8 cellular contexts compared by ENCODE assay signal in genomic region chr11:27233654-27234042, GRCh38.
DNase-seq lines count a peak whose midpoint lies in the region; ATAC-seq lines count a peak whose summit lies in the region.

No MANE protein-coding gene starts in this region.

- H3K9ac ChIP-seq in SK-N-MC (ENCODE audit: insufficient read length): no peak overlapping the region

- DNase-seq in SK-N-MC (ENCODE audit: low read depth, low spot score) (no peak), skeletal muscle cell (ENCODE audit: low read depth) (no peak), Kasumi-1 (lab: John Stamatoyannopoulos, UW) (no peak), NCI-H146 treated with DMSO at 0.1 percent for 48 hours (lab: John Stamatoyannopoulos, UW; ENCODE audit: unreplicated experiment) (no peak)
- DNase-seq in activated naive CD8-positive, alpha-beta T cell treated with anti-CD3 and anti-CD28 coated beads, Interleukin-2, amount 50 U/mL, for 24 hours: no peak
- no peak for DNase-seq in stimulated activated naive CD4-positive, alpha-beta T cell (lab: John Stamatoyannopoulos, UW)

- no peak overlapping the region for H3K4me3 Mint-ChIP-seq in activated naive CD8-positive, alpha-beta T cell treated with anti-CD3 and anti-CD28 coated beads, Interleukin-2, amount 50 U/mL, for 24 hours

- H3K27me3 Mint-ChIP-seq in activated naive CD8-positive, alpha-beta T cell treated with anti-CD3 and anti-CD28 coated beads, Interleukin-2, amount 50 U/mL, for 24 hours: peaks cover 2% of the 10 kb centered on the region

- H3K4me3 ChIP-seq in SK-N-MC (no peak overlapping the region), skeletal muscle cell (ENCODE audit: low read depth, low read length) (peak overlapping the region; percentile 12)

- H3K9me3 Mint-ChIP-seq in activated naive CD8-positive, alpha-beta T cell treated with anti-CD3 and anti-CD28 coated beads, Interleukin-2, amount 50 U/mL, for 24 hours: no peaks in the 10 kb centered on the region

- no peaks in the 10 kb centered on the region for H3K36me3 ChIP-seq in SK-N-MC (ENCODE audit: insufficient read depth, low read length)

- peak overlapping the region; percentile 80; the same call in 1 of the 2 replicates for H3K27ac ChIP-seq in SK-N-MC

- ATAC-seq in GM19043 (IDR thresholded peaks at IDR 0.05; ENCODE audit: low read depth, unreplicated experiment) (peak; percentile 13), HG02870 (IDR thresholded peaks at IDR 0.05; ENCODE audit: unreplicated experiment) (peak; percentile 20)
- ATAC-seq in activated naive CD8-positive, alpha-beta T cell treated with anti-CD3 and anti-CD28 coated beads, Interleukin-2, amount 50 U/mL, for 24 hours: no peak

- no peak overlapping the region for H3K27ac Mint-ChIP-seq in activated naive CD8-positive, alpha-beta T cell treated with anti-CD3 and anti-CD28 coated beads, Interleukin-2, amount 50 U/mL, for 24 hours

- no peaks in the 10 kb centered on the region for H3K4me1 Mint-ChIP-seq in activated naive CD8-positive, alpha-beta T cell treated with anti-CD3 and anti-CD28 coated beads, Interleukin-2, amount 50 U/mL, for 24 hours

- no peaks in the 10 kb centered on the region for H3K36me3 Mint-ChIP-seq in activated naive CD8-positive, alpha-beta T cell treated with anti-CD3 and anti-CD28 coated beads, Interleukin-2, amount 50 U/mL, for 24 hours (ENCODE audit: low read depth)

- H3K9me3 ChIP-seq in SK-N-MC (ENCODE audit: low read depth, low read length): no peaks in the 10 kb centered on the region
